8 cellular contexts compared by ENCODE assay signal in genomic region chr9:22240619-22241018, GRCh38.
DNase-seq lines count a peak whose midpoint lies in the region; FAIRE-seq and TF ChIP-seq lines count a peak whose summit lies in the region.

No MANE protein-coding gene starts in this region.

- H2AFZ ChIP-seq in GM23248: no peak overlapping the region
- H2AFZ ChIP-seq in MM.1S (ENCODE audit: low read length): no peak overlapping the region

- H3K9ac ChIP-seq in GM23248: no peak overlapping the region
- H3K9ac ChIP-seq in MM.1S (ENCODE audit: low read length): peak overlapping the region; percentile 46

- H3K4me3 ChIP-seq in GM23248 (no peak overlapping the region), MM.1S (ENCODE audit: low read length) (no peak overlapping the region; the same call in 1 of the 2 replicates)

- H3K36me3 ChIP-seq in GM23248 (ENCODE audit: low read depth) (no peaks in the 10 kb centered on the region), MM.1S (replicated peaks; ENCODE audit: insufficient read depth, low read length) (no peaks in the 10 kb centered on the region)

- 37 to 41% methylated on average over 1 of the region's 1 CpG for WGBS in GM23248 (ENCODE audit: low coverage in 1 of 2, low lambda C conversion rate in 2 of 2, missing lambda C conversion rate in 2 of 2), 2 experiments

- H3K27ac ChIP-seq in GM23248 (no peak overlapping the region), MM.1S (ENCODE audit: low read length) (peak overlapping the region; percentile 96)

- no peak for TF ChIP-seq CTCF in MM.1S (IDR thresholded peaks at IDR 0.05; ENCODE audit: low read length)

- H3K4me1 ChIP-seq in GM23248 (ENCODE audit: insufficient read depth) (peaks cover 24% of the 10 kb centered on the region), MM.1S (ENCODE audit: low read length) (peaks cover 58% of the 10 kb centered on the region)

- H3K79me2 ChIP-seq in GM23248 (ENCODE audit: insufficient read depth) (no peaks in the 10 kb centered on the region), MM.1S (ENCODE audit: low read length) (no peaks in the 10 kb centered on the region)

- peaks cover 8% of the 10 kb centered on the region for H3F3A ChIP-seq in GM23248 (ENCODE audit: insufficient read depth)
- H3F3A ChIP-seq in MM.1S (ENCODE audit: insufficient read depth, low read length): peaks cover 59% of the 10 kb centered on the region

- H3K9me2 ChIP-seq in GM23248 (ENCODE audit: insufficient read depth) (no peaks in the 10 kb centered on the region), MM.1S (replicated peaks; ENCODE audit: insufficient read depth, low read length) (no peaks in the 10 kb centered on the region)

- H3K27me3 ChIP-seq in GM23248 (replicated peaks; ENCODE audit: insufficient read depth) (no peaks in the 10 kb centered on the region), MM.1S (replicated peaks; ENCODE audit: insufficient read depth, low read length) (no peaks in the 10 kb centered on the region)

- H3K9me3 ChIP-seq in GM23248 (ENCODE audit: low read depth) (no peaks in the 10 kb centered on the region), MM.1S (replicated peaks; ENCODE audit: insufficient read depth, low read length) (no peaks in the 10 kb centered on the region)

- H3K4me2 ChIP-seq in GM23248 (ENCODE audit: unreplicated experiment) (no peak overlapping the region), MM.1S (ENCODE audit: low read depth, low read length) (peak overlapping the region; percentile 40; the same call in 1 of the 2 replicates)

- in situ Hi-C loops in GM23248 (cut with MboI): no loop called here

- peak; percentile 83 for FAIRE-seq in GM18507 (lab: Jason Lieb, UNC)

- H4K20me1 ChIP-seq in GM23248 (ENCODE audit: insufficient read depth): no peaks in the 10 kb centered on the region
- no peaks in the 10 kb centered on the region for H4K20me1 ChIP-seq in MM.1S (ENCODE audit: insufficient read depth, low read length)

- DNase-seq in GM18507 (ENCODE audit: extremely low spot score, insufficient read length, low read depth): no peak
- peak; percentile 67 for DNase-seq in GM23248
- peak; percentile 78 for DNase-seq in MM.1S
- DNase-seq in glomerular visceral epithelial cell (ENCODE audit: extremely low spot score): peak; percentile 57
- DNase-seq in superior temporal gyrus (ENCODE audit: extremely low spot score): no peak
- DNase-seq in DMS153 (lab: John Stamatoyannopoulos, UW): no peak
- DNase-seq in anterior cingulate cortex (lab: John Stamatoyannopoulos, UW): no peak
- no peak for DNase-seq in NCI-H2029 (lab: John Stamatoyannopoulos, UW)

Comparison
In these comparisons a context has a peak if more than half of its experiments do, and no peak if none do; other contexts are left out.
1. DNase-seq: peak in GM23248 (single experiment), MM.1S (single experiment) and glomerular visceral epithelial cell (single experiment); none in GM18507 (single experiment), superior temporal gyrus (single experiment), DMS153 (single experiment), anterior cingulate cortex (0 of 58) and NCI-H2029 (single experiment).